Comparison of ENCODE assay signal across 10 cellular contexts in genomic region chr18:70072678-70073077, GRCh38.
A peak's percentile ranks its signal among the peaks of the same experiment; 100 is the strongest.
DNase-seq lines count a peak whose midpoint lies in the region; ATAC-seq and TF ChIP-seq lines count a peak whose summit lies in the region.
"Had no signal": no experiment of that assay in that cellular context is flagged by ENCODE, and none has a peak within 500 bp of the region (broad histone marks: within the 10 kb centered on the region; RNA-seq: fewer than 3 reads in every experiment).

No MANE protein-coding gene starts in this region.

- CTCF ChIA-PET in GM10248 (lab: Yijun Ruan, JAX) = interaction anchor here (1.3 to 1.7 kb wide), 4 partner anchors 9 to 436 kb away, joined by 3 to 4 read pairs (median 4); no protein-coding TSS in a partner anchor

- DNase-seq in GM10248 (ENCODE audit: extremely low spot score) = no peak
- DNase-seq in SW480 (ENCODE audit: low spot score) = peak; percentile 3
- DNase-seq in lower lobe of right lung = no peak
- no peak for DNase-seq in amygdala (lab: John Stamatoyannopoulos, UW)
- DNase-seq: retina had no signal

- POLR2A ChIA-PET in GM10248 (lab: Yijun Ruan, JAX) = no interaction called here

- no peaks in the 10 kb centered on the region for H3K36me3 ChIP-seq in lower lobe of right lung

- no peaks in the 10 kb centered on the region for H3K27me3 ChIP-seq in lower lobe of right lung (ENCODE audit: low read depth)

- H3K4me1 ChIP-seq in lower lobe of right lung = no peaks in the 10 kb centered on the region

- intact Hi-C loops in lower lobe of right lung (cut with DNase I) = no loop called here

- H3K4me3 ChIP-seq in lower lobe of right lung = no peak overlapping the region

- H3K9me3 ChIP-seq in lower lobe of right lung = no peaks in the 10 kb centered on the region

- ATAC-seq in HG02798 (IDR thresholded peaks at IDR 0.05; ENCODE audit: poor library complexity, unreplicated experiment) (peak; percentile 64), lower lobe of right lung (no peak), HG03108 (IDR thresholded peaks at IDR 0.05; ENCODE audit: unreplicated experiment) (no peak), GM21423 (IDR thresholded peaks at IDR 0.05; ENCODE audit: unreplicated experiment) (no peak), HG02970 (IDR thresholded peaks at IDR 0.05; ENCODE audit: low FRiP score, unreplicated experiment) (no peak)

- no peak overlapping the region for H3K27ac ChIP-seq in lower lobe of right lung
- H3K27ac ChIP-seq: HL-60 had no signal

- TF ChIP-seq CTCF in GM10248 (IDR thresholded peaks at IDR 0.05; ENCODE audit: control extremely low read depth, extremely low read depth, low read depth, missing control alignments) = peak; percentile 50
- TF ChIP-seq CTCF in lower lobe of right lung (IDR thresholded peaks at IDR 0.05) = peak; percentile 22
